ENCODE assay signal across 16 cellular contexts in genomic region chr14:90580381-90581335, GRCh38.
DNase-seq lines count a peak whose midpoint lies in the region; ATAC-seq and TF ChIP-seq lines count a peak whose summit lies in the region.
"Had no signal": no experiment of that assay in that cellular context is flagged by ENCODE, and none has a peak within 500 bp of the region (broad histone marks: within the 10 kb centered on the region; RNA-seq: fewer than 3 reads in every experiment).

No MANE protein-coding gene starts in this region.

- no peaks in the 10 kb centered on the region for H3K4me1 ChIP-seq in mesendoderm (ENCODE audit: control insufficient read depth, low read depth, low read length)
- H3K4me1 ChIP-seq in CD8-positive, alpha-beta T cell (ENCODE audit: insufficient read depth, low read length) = no peaks in the 10 kb centered on the region

- H2BK5ac ChIP-seq in mesendoderm (ENCODE audit: low read length) = no peak overlapping the region

- no peaks in the 10 kb centered on the region for H3K79me1 ChIP-seq in mesendoderm (ENCODE audit: low read length)

- H3K23ac ChIP-seq in mesendoderm (ENCODE audit: low read length) = no peak overlapping the region

- H3K4me1 Mint-ChIP-seq in T-helper 17 cell = peaks cover 4% of the 10 kb centered on the region
- H3K4me1 Mint-ChIP-seq in CD8-positive, alpha-beta T cell (ENCODE audit: low read depth) = no peaks in the 10 kb centered on the region

- CTCF ChIA-PET in CD8-positive, alpha-beta T cell (lab: Charles Lee) = no interaction called here

- no peaks in the 10 kb centered on the region for H3K9me3 ChIP-seq in T-helper 17 cell (ENCODE audit: control insufficient read depth, low read length, poor library complexity, severe bottlenecking)
- no peaks in the 10 kb centered on the region for H3K9me3 ChIP-seq in CD8-positive, alpha-beta T cell (ENCODE audit: low read length)

- no peak overlapping the region for H2BK120ac ChIP-seq in mesendoderm (ENCODE audit: low read depth, low read length)

- no peak overlapping the region for H3K18ac ChIP-seq in mesendoderm (ENCODE audit: low read length)

- no peak overlapping the region for H3K4me2 ChIP-seq in mesendoderm (ENCODE audit: low read length)

- peak; percentile 34 for DNase-seq in COLO668 (lab: John Stamatoyannopoulos, UW; ENCODE audit: unreplicated experiment)
- DNase-seq in NCI-H1092 (lab: John Stamatoyannopoulos, UW) = peak; percentile 58
- DNase-seq in T-helper 17 cell = no peak
- DNase-seq in mesenteric fat pad (ENCODE audit: low spot score) = peak; percentile 69
- no peak for DNase-seq in mucosa of gallbladder (ENCODE audit: low spot score)
- no peak for DNase-seq in stimulated activated CD4-positive, alpha-beta T cell treated with anti-CD3 and anti-CD28 coated beads, Interleukin-1b, Interleukin-23, amount 100 ng/mL, for 48 hours
- no peak for DNase-seq in mesendoderm
- DNase-seq in CD8-positive, alpha-beta T cell = no peak
- DNase-seq: activated CD4-positive, alpha-beta T cell treated with anti-CD3 and anti-CD28 coated beads, Interleukin-2, amount 50 U/mL, for 1 hour; central memory CD4-positive, alpha-beta T cell; left colon; NCI-H2029; posterior cingulate gyrus; SHP77 treated with DMSO at 0.1 percent for 48 hours; T1000 had no signal

- H3K27me3 ChIP-seq in mesendoderm (ENCODE audit: insufficient read depth, low read length, poor library complexity) = no peaks in the 10 kb centered on the region
- H3K27me3 ChIP-seq in CD8-positive, alpha-beta T cell (ENCODE audit: insufficient read depth, low read length) = no peaks in the 10 kb centered on the region

- no peak overlapping the region for H4K5ac ChIP-seq in mesendoderm (ENCODE audit: low read length)

- no peaks in the 10 kb centered on the region for H3K9me3 Mint-ChIP-seq in CD8-positive, alpha-beta T cell

- no peak for ATAC-seq in T-helper 17 cell
- ATAC-seq in CD8-positive, alpha-beta T cell = no peak
- ATAC-seq: left colon had no signal

- peaks cover 5% of the 10 kb centered on the region for H3K27me3 Mint-ChIP-seq in T-helper 17 cell
- no peaks in the 10 kb centered on the region for H3K27me3 Mint-ChIP-seq in CD8-positive, alpha-beta T cell (ENCODE audit: low read depth)
- H3K27me3 Mint-ChIP-seq: activated naive CD8-positive, alpha-beta T cell had no signal

- H4K8ac ChIP-seq in mesendoderm (ENCODE audit: low read depth, low read length) = no peak overlapping the region

- no peaks in the 10 kb centered on the region for H3K36me3 Mint-ChIP-seq in T-helper 17 cell (ENCODE audit: low read depth)
- H3K36me3 Mint-ChIP-seq in CD8-positive, alpha-beta T cell = no peaks in the 10 kb centered on the region
- H3K36me3 Mint-ChIP-seq: activated naive CD8-positive, alpha-beta T cell had no signal

- H3K4me3 ChIP-seq in mesendoderm (ENCODE audit: low read length) = no peak overlapping the region
- no peak overlapping the region for H3K4me3 ChIP-seq in CD8-positive, alpha-beta T cell (ENCODE audit: low read depth, low read length)

- peak overlapping the region; percentile 24 for H3K27ac Mint-ChIP-seq in T-helper 17 cell
- H3K27ac Mint-ChIP-seq in CD8-positive, alpha-beta T cell = no peak overlapping the region
- H3K27ac Mint-ChIP-seq: activated naive CD8-positive, alpha-beta T cell had no signal

- TF ChIP-seq CTCF in CD8-positive, alpha-beta T cell (IDR thresholded peaks at IDR 0.05) = no peak

- POLR2A ChIA-PET in CD8-positive, alpha-beta T cell (lab: Charles Lee) = no interaction called here

- H2BK15ac ChIP-seq in mesendoderm (replicated peaks; ENCODE audit: low read depth) = no peak overlapping the region

- H3K79me2 ChIP-seq in mesendoderm (ENCODE audit: control insufficient read depth, insufficient read depth, low read length) = no peaks in the 10 kb centered on the region

- H2AK5ac ChIP-seq in mesendoderm (ENCODE audit: low read length) = no peak overlapping the region

- H3K56ac ChIP-seq in mesendoderm (ENCODE audit: low read length) = no peak overlapping the region

- no peak overlapping the region for H3K4ac ChIP-seq in mesendoderm (ENCODE audit: low read depth, low read length)

- no peak overlapping the region for H3K27ac ChIP-seq in mesendoderm (ENCODE audit: low read depth, low read length)
- H3K27ac ChIP-seq in CD8-positive, alpha-beta T cell (ENCODE audit: low read depth, low read length) = no peak overlapping the region

- no peaks in the 10 kb centered on the region for H3K36me3 ChIP-seq in mesendoderm (ENCODE audit: control insufficient read depth, insufficient read depth, low read length)
- H3K36me3 ChIP-seq in CD8-positive, alpha-beta T cell (ENCODE audit: insufficient read depth, low read length) = no peaks in the 10 kb centered on the region

- WGBS in mesendoderm (ENCODE audit: extremely low coverage, insufficient coverage, low lambda C conversion rate) = no CpG with 5 or more reads among the region's 20 CpGs

- no peak overlapping the region for H3K4me3 Mint-ChIP-seq in T-helper 17 cell
- H3K4me3 Mint-ChIP-seq in CD8-positive, alpha-beta T cell = no peak overlapping the region
- H3K4me3 Mint-ChIP-seq: activated naive CD8-positive, alpha-beta T cell had no signal

- intact Hi-C loops in CD8-positive, alpha-beta T cell (cut with DNase I, micrococcal nuclease) = no loop called here

- H3K9ac ChIP-seq in mesendoderm (ENCODE audit: low read length) = no peak overlapping the region

Comparison
In these comparisons a context has a peak if more than half of its experiments do, and no peak if none do; other contexts are left out.
1. DNase-seq: peak in COLO668 (single experiment), NCI-H1092 (single experiment) and mesenteric fat pad (single experiment); none in T-helper 17 cell (0 of 3), mucosa of gallbladder (single experiment), stimulated activated CD4-positive, alpha-beta T cell treated with anti-CD3 and anti-CD28 coated beads, Interleukin-1b, Interleukin-23, amount 100 ng/mL, for 48 hours (single experiment), mesendoderm (single experiment) and CD8-positive, alpha-beta T cell (0 of 7).